ENCODE assay signal across 23 cellular contexts in genomic region chr3:140456974-140457373, GRCh38.
DNase-seq lines count a peak whose midpoint lies in the region; ATAC-seq, FAIRE-seq and TF ChIP-seq lines count a peak whose summit lies in the region.
"Had no signal": no experiment of that assay in that cellular context is flagged by ENCODE, and none has a peak within 500 bp of the region (broad histone marks: within the 10 kb centered on the region; RNA-seq: fewer than 3 reads in every experiment).

No MANE protein-coding gene starts in this region.

- H4K20me1 ChIP-seq in K562 (replicated peaks; ENCODE audit: control insufficient read depth, insufficient read depth, low read length), result no peaks in the 10 kb centered on the region

- no peak overlapping the region for H3K4ac ChIP-seq in mesendoderm (ENCODE audit: low read depth, low read length)

- no peak for TF ChIP-seq RAD21 in K562 (CRISPR knock-in tag; conservative IDR thresholded peaks at IDR 0.05 in 1 of 2, IDR thresholded peaks at IDR 0.05 in 1 of 2)

- in situ Hi-C loops in K562 (cut with MboI), result no loop called here

- no peak for FAIRE-seq in K562 (lab: Jason Lieb, UNC)
- FAIRE-seq: A549, D721Med, GM12892, GM18507, HepG2 had no signal

- DNase-seq in NCI-H82 (lab: John Stamatoyannopoulos, UW) (peak; percentile 18), NCI-H82 treated with DMSO at 0.1 percent for 48 hours (lab: John Stamatoyannopoulos, UW; ENCODE audit: unreplicated experiment) (no peak), K562 (ENCODE audit: extremely low read depth in 1 of 4, low spot score in 3 of 4) (no peak), glutamatergic neuron (no peak), mesendoderm (peak; percentile 20), immature natural killer cell (no peak), germinal center (ENCODE audit: low spot score) (no peak), NCI-H748 (lab: John Stamatoyannopoulos, UW; ENCODE audit: unreplicated experiment) (no peak)
- DNase-seq: AML-193; Caco-2; CD4-positive, alpha-beta T cell; DMS153; DMS79; GDM1; GM23248; H7 had no signal

- H3K27ac Mint-ChIP-seq in glutamatergic neuron (ENCODE audit: unreplicated experiment), result peak overlapping the region; percentile 75
- H3K27ac Mint-ChIP-seq in immature natural killer cell, result no peak overlapping the region
- H3K27ac Mint-ChIP-seq: CD4-positive, alpha-beta T cell had no signal

- H3K4me2 ChIP-seq in K562 (ENCODE audit: insufficient read depth, low read length), result no peak overlapping the region
- H3K4me2 ChIP-seq in mesendoderm (ENCODE audit: low read length), result no peak overlapping the region
- H3K4me2 ChIP-seq: A549 had no signal

- no peak overlapping the region for H4K8ac ChIP-seq in mesendoderm (ENCODE audit: low read depth, low read length)

- no peak overlapping the region for H2BK120ac ChIP-seq in mesendoderm (ENCODE audit: low read depth, low read length)

- H2AFZ ChIP-seq in K562 (ENCODE audit: low read depth, low read length), result no peak overlapping the region
- H2AFZ ChIP-seq: GM23248 had no signal

- no TSS peak for BruUV-seq in K562 (replicated peaks; lab: Mats Ljungman, UMichigan)

- POLR2A ChIA-PET in K562 (lab: Yijun Ruan, JAX), result no interaction called here

- H3K9me3 Mint-ChIP-seq in glutamatergic neuron (ENCODE audit: unreplicated experiment), result peaks cover 5% of the 10 kb centered on the region
- H3K9me3 Mint-ChIP-seq in immature natural killer cell, result peaks cover 0 to 3% (median 0%) of the 10 kb centered on the region in 6 donors
- H3K9me3 Mint-ChIP-seq: CD4-positive, alpha-beta T cell had no signal

- no peaks in the 10 kb centered on the region for H3K9me3 ChIP-seq in K562 (replicated peaks; ENCODE audit: control insufficient read depth, insufficient read depth, low read depth, low read length)
- H3K9me3 ChIP-seq: A549, Caco-2 had no signal

- no peak for TF ChIP-seq POLR2A in K562 (conservative IDR thresholded peaks at IDR 0.05)

- H3K27me3 Mint-ChIP-seq in glutamatergic neuron (ENCODE audit: unreplicated experiment) (peaks cover 4% of the 10 kb centered on the region), immature natural killer cell (ENCODE audit: low read depth in 3 of 3) (peaks cover 0 to 13% (median 8%) of the 10 kb centered on the region in 3 donors)

- TF ChIP-seq CTCF in K562 (IDR thresholded peaks at IDR 0.05 in 2 of 3, conservative IDR thresholded peaks at IDR 0.05 in 1 of 3; ENCODE audit: insufficient read depth in 2 of 3, low read depth in 1 of 3, low read length in 3 of 3) (no peak), glutamatergic neuron (IDR thresholded peaks at IDR 0.05; ENCODE audit: partially characterized antibody, unreplicated experiment) (no peak)

- H2AK5ac ChIP-seq in mesendoderm (ENCODE audit: low read length), result no peak overlapping the region

- CTCF ChIA-PET in K562 (lab: Yijun Ruan, JAX; ENCODE audit: low intra/inter-chr PET ratio), result no interaction called here

- H3K4me3 Mint-ChIP-seq in glutamatergic neuron (ENCODE audit: unreplicated experiment) (no peak overlapping the region), immature natural killer cell (no peak overlapping the region)
- H3K4me3 Mint-ChIP-seq: CD4-positive, alpha-beta T cell had no signal

- H4K5ac ChIP-seq in mesendoderm (ENCODE audit: low read length), result no peak overlapping the region

- H3K23ac ChIP-seq in mesendoderm (ENCODE audit: low read length), result no peak overlapping the region

- TF ChIP-seq EP300 in K562 (IDR thresholded peaks at IDR 0.05; ENCODE audit: low read length), result no peak

- H3K4me3 ChIP-seq in K562 (no peak overlapping the region), mesendoderm (ENCODE audit: low read length) (no peak overlapping the region)
- H3K4me3 ChIP-seq: A549, GM23248 had no signal

- no peak overlapping the region for H3K56ac ChIP-seq in mesendoderm (ENCODE audit: low read length)

- H3K36me3 ChIP-seq in K562 (ENCODE audit: control insufficient read depth, insufficient read depth, low read length) (no peaks in the 10 kb centered on the region), mesendoderm (ENCODE audit: control insufficient read depth, insufficient read depth, low read length) (no peaks in the 10 kb centered on the region)

- peak; percentile 60; the same call in 2 of the 3 replicates for ATAC-seq in K562
- ATAC-seq: A549, HepG2 had no signal

- 0% methylated on average over 3 of the region's 3 CpGs for WGBS in K562 (ENCODE audit: insufficient coverage, low coverage, missing lambda C conversion rate)
- WGBS in mesendoderm (ENCODE audit: extremely low coverage, insufficient coverage, low lambda C conversion rate), result no CpG with 5 or more reads among the region's 3 CpGs

- H3K4me1 Mint-ChIP-seq in glutamatergic neuron (ENCODE audit: low read depth, unreplicated experiment) (peaks cover 19% of the 10 kb centered on the region), immature natural killer cell (peaks cover 36 to 38% of the 10 kb centered on the region in 2 donors)

- H3K4me1 ChIP-seq in K562 (replicated peaks in 1 of 2; ENCODE audit: control insufficient read depth in 2 of 2, insufficient read depth in 2 of 2, low read length in 2 of 2) (no peaks in the 10 kb centered on the region), mesendoderm (ENCODE audit: control insufficient read depth, low read depth, low read length) (no peaks in the 10 kb centered on the region)
- H3K4me1 ChIP-seq: A549, Caco-2 had no signal

- no peak overlapping the region for H2BK5ac ChIP-seq in mesendoderm (ENCODE audit: low read length)

- H3K9me1 ChIP-seq in K562 (ENCODE audit: control insufficient read depth, insufficient read depth, low read length), result no peaks in the 10 kb centered on the region

- H3K18ac ChIP-seq in mesendoderm (ENCODE audit: low read length), result no peak overlapping the region

- no peak overlapping the region for H3K9ac ChIP-seq in K562 (ENCODE audit: insufficient read depth in 1 of 2, low read depth in 2 of 2, low read length in 2 of 2)
- no peak overlapping the region for H3K9ac ChIP-seq in mesendoderm (ENCODE audit: low read length)
- H3K9ac ChIP-seq: GM23248 had no signal

- H3K36me3 Mint-ChIP-seq in glutamatergic neuron (ENCODE audit: unreplicated experiment) (no peaks in the 10 kb centered on the region), immature natural killer cell (no peaks in the 10 kb centered on the region)

- H3K79me2 ChIP-seq in K562 (ENCODE audit: control insufficient read depth, insufficient read depth, low read length) (no peaks in the 10 kb centered on the region), mesendoderm (ENCODE audit: control insufficient read depth, insufficient read depth, low read length) (no peaks in the 10 kb centered on the region)

- H2BK15ac ChIP-seq in mesendoderm (replicated peaks; ENCODE audit: low read depth), result no peak overlapping the region

- no peak overlapping the region for H3K27ac ChIP-seq in K562 (ENCODE audit: extremely low read depth, low read depth, low read length)
- no peak overlapping the region for H3K27ac ChIP-seq in mesendoderm (ENCODE audit: low read depth, low read length)
- H3K27ac ChIP-seq: 22Rv1, A549, C4-2B, GM23248 had no signal

- no peaks in the 10 kb centered on the region for H3K79me1 ChIP-seq in mesendoderm (ENCODE audit: low read length)

- H3K27me3 ChIP-seq in K562 (ENCODE audit: control insufficient read depth in 2 of 2, insufficient read depth in 2 of 2, low read length in 2 of 2) (no peaks in the 10 kb centered on the region; a peak in 1 of 5 replicates), mesendoderm (ENCODE audit: insufficient read depth, low read length, poor library complexity) (no peaks in the 10 kb centered on the region)

- intact Hi-C loops in K562 (cut with micrococcal nuclease), result no loop called here

TF ChIP-seq in K562, 482 proteins besides CTCF, POLR2A, EP300 and RAD21:
- TF ChIP-seq CC2D1A (IDR thresholded peaks at IDR 0.05) (no peak), SAFB2 (IDR thresholded peaks at IDR 0.05; ENCODE audit: borderline replicate concordance, low read depth, low read length, severe bottlenecking) (no peak), SAP30 (IDR thresholded peaks at IDR 0.05; ENCODE audit: borderline replicate concordance, insufficient read depth, low read depth, low read length, poor library complexity, severe bottlenecking) (no peak), CCAR2 (IDR thresholded peaks at IDR 0.05; ENCODE audit: low read depth, low read length) (no peak)
TF ChIP-seq in K562: peak in this region for 0.

Comparison
In these comparisons a context has a peak if more than half of its experiments do, and no peak if none do; other contexts are left out.
1. DNase-seq: peak in NCI-H82 (single experiment) and mesendoderm (single experiment); none in NCI-H82 treated with DMSO at 0.1 percent for 48 hours (single experiment), K562 (0 of 4), glutamatergic neuron (single experiment), immature natural killer cell (0 of 3), germinal center (single experiment) and NCI-H748 (single experiment).